ENCODE assay signal across 1 cellular context in genomic region chr2:29443086-29443485, GRCh38.
TF ChIP-seq lines count a peak whose summit lies in the region.

No MANE protein-coding gene starts in this region.

TF ChIP-seq in IMR-90, 13 proteins besides CTCF, POLR2A, EP300 and RAD21 (continued from another document):
- TF ChIP-seq NFE2L2 (IDR thresholded peaks at IDR 0.05; ENCODE audit: low read depth, low read length) (no peak), MAFK (IDR thresholded peaks at IDR 0.05; ENCODE audit: low read depth, low read length) (no peak), MXI1 (IDR thresholded peaks at IDR 0.05; ENCODE audit: borderline replicate concordance, low read depth, low read length) (no peak), SMC3 (IDR thresholded peaks at IDR 0.05; ENCODE audit: low read depth, low read length) (no peak), FOS (IDR thresholded peaks at IDR 0.05; ENCODE audit: low read depth, low read length) (no peak)
